In genomic region chr2:237150186-237150585, GRCh38 we compare ENCODE assay signal across 23 cellular contexts.
DNase-seq lines count a peak whose midpoint lies in the region; FAIRE-seq and TF ChIP-seq lines count a peak whose summit lies in the region.
"Had no signal": no experiment of that assay in that cellular context is flagged by ENCODE, and none has a peak within 500 bp of the region (broad histone marks: within the 10 kb centered on the region; RNA-seq: fewer than 3 reads in every experiment).

No MANE protein-coding gene starts in this region.

- peak overlapping the region; percentile 1 to 66 for H2BK12ac ChIP-seq in mesenchymal stem cell (ENCODE audit: low read length in 2 of 2)

- H3K27ac ChIP-seq in GM23248 (peak overlapping the region; percentile 61), mesenchymal stem cell (ENCODE audit: low read length, poor library complexity, severe bottlenecking) (no peak overlapping the region), smooth muscle cell (ENCODE audit: low read depth) (peak overlapping the region; percentile 35)
- no peak overlapping the region for H3K27ac ChIP-seq in effector memory CD4-positive, alpha-beta T cell (ENCODE audit: insufficient read depth, low read length, poor library complexity, severe bottlenecking)
- H3K27ac ChIP-seq: 22Rv1, PC-9 had no signal

- no peaks in the 10 kb centered on the region for H3K79me1 ChIP-seq in mesenchymal stem cell (replicated peaks; ENCODE audit: low read length, poor library complexity, severe bottlenecking)

- peaks cover 11% of the 10 kb centered on the region for H3K9me3 ChIP-seq in GM23248 (ENCODE audit: low read depth)
- peaks cover 45% of the 10 kb centered on the region for H3K9me3 ChIP-seq in mesenchymal stem cell (ENCODE audit: control insufficient read depth, low read length)
- peaks cover 11% of the 10 kb centered on the region for H3K9me3 ChIP-seq in smooth muscle cell (replicated peaks; ENCODE audit: low read depth)
- H3K9me3 ChIP-seq in effector memory CD4-positive, alpha-beta T cell (ENCODE audit: control insufficient read depth, low read length): peaks cover 12% of the 10 kb centered on the region

- no peak for FAIRE-seq in GM12891 (lab: Jason Lieb, UNC)
- FAIRE-seq: GM18507 had no signal

- TF ChIP-seq CTCF in smooth muscle cell (IDR thresholded peaks at IDR 0.05; ENCODE audit: borderline replicate concordance, insufficient read depth, poor library complexity, severe bottlenecking): no peak
- TF ChIP-seq CTCF in foreskin fibroblast (IDR thresholded peaks at IDR 0.05; ENCODE audit: low read depth, low read length): no peak

- no peak overlapping the region for H2AK5ac ChIP-seq in mesenchymal stem cell (ENCODE audit: low read length, severe bottlenecking)

- no peak overlapping the region for H2BK5ac ChIP-seq in mesenchymal stem cell (ENCODE audit: low read depth, low read length, poor library complexity, severe bottlenecking)

- H3K4me3 ChIP-seq in GM23248 (no peak overlapping the region), mesenchymal stem cell (ENCODE audit: insufficient read depth in 1 of 2, low read depth in 1 of 2, low read length in 2 of 2) (no peak overlapping the region), smooth muscle cell (no peak overlapping the region), foreskin fibroblast (ENCODE audit: low read depth in 1 of 2, low read length in 2 of 2) (no peak overlapping the region)
- H3K4me3 ChIP-seq in effector memory CD4-positive, alpha-beta T cell (ENCODE audit: insufficient read depth, low read depth, low read length, poor library complexity, severe bottlenecking): no peak overlapping the region
- H3K4me3 ChIP-seq: PC-9 had no signal

- peaks cover 27% of the 10 kb centered on the region for H3K4me1 Mint-ChIP-seq in activated CD4-positive, alpha-beta T cell treated with anti-CD3 and anti-CD28 coated beads, Interleukin-2, amount 10 ng/mL, durations not matched to agents 24 days and 14 days

- no peak for DNase-seq in activated CD4-positive, alpha-beta T cell treated with anti-CD3 and anti-CD28 coated beads, Interleukin-2, amount 10 ng/mL, durations not matched to agents 24 days and 14 days
- no peak for DNase-seq in activated CD4-positive, alpha-beta T cell treated with anti-CD3 and anti-CD28 coated beads, Interleukin-2, amount 50 U/mL, for 4 hours
- no peak for DNase-seq in GM23248
- DNase-seq in mesenchymal stem cell: no peak
- DNase-seq in smooth muscle cell (lab: John Stamatoyannopoulos, UW; ENCODE audit: unreplicated experiment): no peak
- DNase-seq in GM12891 (ENCODE audit: insufficient read length, low spot score): no peak
- no peak for DNase-seq in effector memory CD4-positive, alpha-beta T cell
- no peak for DNase-seq in foreskin fibroblast
- DNase-seq: ACHN; BE2C; H7; KG1; MM.1S; NCI-H1694; NCI-H2029 treated with DMSO at 0.1 percent for 48 hours; NCI-H446 treated with DMSO at 0.1 percent for 48 hours; NCI-H526; NCI-H82; NK-92 treated with Interleukin-12 subunit alpha and Interleukin-12 subunit beta, amount 100 ng/mL, for 24 hours; PC-9; SHP77 had no signal

- intact Hi-C loops in activated CD4-positive, alpha-beta T cell treated with anti-CD3 and anti-CD28 coated beads, Interleukin-2, amount 10 ng/mL, durations not matched to agents 24 days and 14 days (cut with micrococcal nuclease): loop anchor here (5.0 kb wide), 1 partner anchor 537 kb away; no protein-coding TSS in a partner anchor

- H3K9ac ChIP-seq in GM23248 (no peak overlapping the region), mesenchymal stem cell (ENCODE audit: low read length) (no peak overlapping the region), smooth muscle cell (ENCODE audit: low read depth) (no peak overlapping the region)

- H3K4me3 Mint-ChIP-seq in activated CD4-positive, alpha-beta T cell treated with anti-CD3 and anti-CD28 coated beads, Interleukin-2, amount 10 ng/mL, durations not matched to agents 24 days and 14 days: no peak overlapping the region

- in situ Hi-C loops in GM23248 (cut with MboI): loop anchor here (25.0 kb wide), 1 partner anchor 412 kb away; the partner anchor contains the start of gene PRLH

- H3K14ac ChIP-seq in mesenchymal stem cell (ENCODE audit: low read length in 2 of 2): no peak overlapping the region

- peak overlapping the region; percentile 1 to 94 for H3K18ac ChIP-seq in mesenchymal stem cell (ENCODE audit: low read depth in 1 of 2, low read length in 2 of 2)

- H4K8ac ChIP-seq in mesenchymal stem cell (ENCODE audit: low read length): peak overlapping the region; percentile 5

- H4K20me1 ChIP-seq in GM23248 (ENCODE audit: insufficient read depth): no peaks in the 10 kb centered on the region
- no peaks in the 10 kb centered on the region for H4K20me1 ChIP-seq in smooth muscle cell (ENCODE audit: low read depth)

- H4K91ac ChIP-seq in mesenchymal stem cell (ENCODE audit: low read length): peak overlapping the region; percentile 44

- H3K4me1 ChIP-seq in GM23248 (ENCODE audit: insufficient read depth) (peaks cover 16% of the 10 kb centered on the region), mesenchymal stem cell (ENCODE audit: control insufficient read depth, insufficient read depth, low read depth, low read length) (peaks cover 2% of the 10 kb centered on the region), smooth muscle cell (ENCODE audit: low read depth) (no peaks in the 10 kb centered on the region)
- H3K4me1 ChIP-seq in effector memory CD4-positive, alpha-beta T cell (ENCODE audit: control insufficient read depth, insufficient read depth, low read length, poor library complexity, severe bottlenecking): no peaks in the 10 kb centered on the region
- H3K4me1 ChIP-seq: BE2C had no signal

- H3K4me2 ChIP-seq in GM23248 (ENCODE audit: unreplicated experiment) (no peak overlapping the region), mesenchymal stem cell (ENCODE audit: low read length, poor library complexity, severe bottlenecking) (no peak overlapping the region), smooth muscle cell (no peak overlapping the region)
- H3K4me2 ChIP-seq: PC-9 had no signal

- H2BK15ac ChIP-seq in mesenchymal stem cell (ENCODE audit: low read depth, poor library complexity, severe bottlenecking): peak overlapping the region; percentile 8

- 95 to 100% methylated on average over 1 of the region's 1 CpG for WGBS in GM23248 (ENCODE audit: low coverage in 1 of 2, low lambda C conversion rate in 2 of 2, missing lambda C conversion rate in 2 of 2), 2 experiments
- 93% methylated on average over 1 of the region's 1 CpG for WGBS in mesenchymal stem cell
- WGBS in smooth muscle cell (ENCODE audit: low lambda C conversion rate): 95% methylated on average over 1 of the region's 1 CpG

- no peaks in the 10 kb centered on the region for H3K27me3 Mint-ChIP-seq in activated CD4-positive, alpha-beta T cell treated with anti-CD3 and anti-CD28 coated beads, Interleukin-2, amount 10 ng/mL, durations not matched to agents 24 days and 14 days

- H3K79me2 ChIP-seq in GM23248 (ENCODE audit: insufficient read depth) (no peaks in the 10 kb centered on the region), smooth muscle cell (ENCODE audit: low read depth) (peaks cover 5% of the 10 kb centered on the region)

- H3F3A ChIP-seq in GM23248 (ENCODE audit: insufficient read depth) (peaks cover 5% of the 10 kb centered on the region), smooth muscle cell (ENCODE audit: low read depth) (peaks cover 18% of the 10 kb centered on the region)

- H3K27me3 ChIP-seq in GM23248 (replicated peaks; ENCODE audit: insufficient read depth) (no peaks in the 10 kb centered on the region), mesenchymal stem cell (ENCODE audit: control insufficient read depth in 1 of 2, insufficient read depth in 1 of 2, low read length in 2 of 2) (no peaks in the 10 kb centered on the region), smooth muscle cell (ENCODE audit: low read depth) (no peaks in the 10 kb centered on the region)
- no peaks in the 10 kb centered on the region for H3K27me3 ChIP-seq in effector memory CD4-positive, alpha-beta T cell (replicated peaks; ENCODE audit: control insufficient read depth, insufficient read depth, low read length, poor library complexity, severe bottlenecking)
- H3K27me3 ChIP-seq: BE2C had no signal

- TF ChIP-seq POLR2A in GM12891 (IDR thresholded peaks at IDR 0.05; ENCODE audit: low read depth, low read length): no peak

- H2BK120ac ChIP-seq in mesenchymal stem cell (ENCODE audit: low read depth, low read length): no peak overlapping the region

- peaks cover 14% of the 10 kb centered on the region for H3K9me3 Mint-ChIP-seq in activated CD4-positive, alpha-beta T cell treated with anti-CD3 and anti-CD28 coated beads, Interleukin-2, amount 10 ng/mL, durations not matched to agents 24 days and 14 days

- H3K9me2 ChIP-seq in GM23248 (ENCODE audit: insufficient read depth): no peaks in the 10 kb centered on the region

- H3K27ac Mint-ChIP-seq in activated CD4-positive, alpha-beta T cell treated with anti-CD3 and anti-CD28 coated beads, Interleukin-2, amount 10 ng/mL, durations not matched to agents 24 days and 14 days: peak overlapping the region; percentile 74

- peaks cover 4% of the 10 kb centered on the region for H3K36me3 Mint-ChIP-seq in activated CD4-positive, alpha-beta T cell treated with anti-CD3 and anti-CD28 coated beads, Interleukin-2, amount 10 ng/mL, durations not matched to agents 24 days and 14 days (ENCODE audit: low read depth)

- H3K4ac ChIP-seq in mesenchymal stem cell (ENCODE audit: low read depth in 1 of 2, low read length in 2 of 2): peak overlapping the region in 1 of 2 experiments; percentile 20

- no peak overlapping the region for H3K23ac ChIP-seq in mesenchymal stem cell (ENCODE audit: low read length in 2 of 2)

- no peaks in the 10 kb centered on the region for H3K36me3 ChIP-seq in GM23248 (ENCODE audit: low read depth)
- peaks cover 0 to 10% of the 10 kb centered on the region in 2 experiments for H3K36me3 ChIP-seq in mesenchymal stem cell (ENCODE audit: control insufficient read depth in 1 of 2, insufficient read depth in 2 of 2, low read depth in 1 of 2, low read length in 2 of 2)
- peaks cover 3% of the 10 kb centered on the region for H3K36me3 ChIP-seq in smooth muscle cell (ENCODE audit: low read depth)
- H3K36me3 ChIP-seq in effector memory CD4-positive, alpha-beta T cell (ENCODE audit: control insufficient read depth, insufficient read depth, low read length): no peaks in the 10 kb centered on the region
- H3K36me3 ChIP-seq: BE2C had no signal

- H2AFZ ChIP-seq in GM23248 (peak overlapping the region; percentile 28; the same call in 1 of the 2 replicates), mesenchymal stem cell (ENCODE audit: low read depth, low read length) (no peak overlapping the region), smooth muscle cell (ENCODE audit: low read depth) (no peak overlapping the region)
- H2AFZ ChIP-seq: PC-9 had no signal

TF ChIP-seq in GM12891, 5 proteins besides CTCF, POLR2A, EP300 and RAD21:
- TF ChIP-seq TAF1 (IDR thresholded peaks at IDR 0.05; ENCODE audit: low read depth, low read length): no peak
- TF ChIP-seq POU2F2 (IDR thresholded peaks at IDR 0.05; ENCODE audit: low read depth, low read length): no peak
- TF ChIP-seq SPI1 (IDR thresholded peaks at IDR 0.05; ENCODE audit: low read depth, low read length): no peak
- TF ChIP-seq PAX5 (IDR thresholded peaks at IDR 0.05; ENCODE audit: insufficient read depth, low read length, severe bottlenecking): no peak
- no peak for TF ChIP-seq POLR2AphosphoS5 (IDR thresholded peaks at IDR 0.05; ENCODE audit: low read depth, low read length)
TF ChIP-seq in GM12891: peak in this region for 0.

Comparison
In these comparisons a context has a peak if more than half of its experiments do, and no peak if none do; other contexts are left out.
1. H3K27ac ChIP-seq: peak in GM23248 (single experiment) and smooth muscle cell (single experiment); none in mesenchymal stem cell (single experiment) and effector memory CD4-positive, alpha-beta T cell (single experiment).